ENCODE assay signal across 8 cellular contexts in genomic region chr5:956941-957729, GRCh38. TPM values are rescaled to one million over a fixed set of nuclear protein-coding genes. Genes with fewer than 3 reads are reported as not detected.
DNase-seq lines count a peak whose midpoint lies in the region; ATAC-seq and TF ChIP-seq lines count a peak whose summit lies in the region.

No MANE protein-coding gene starts in this region.

- ATAC-seq in GM19438 (IDR thresholded peaks at IDR 0.05; ENCODE audit: low read depth, unreplicated experiment), result peak; percentile 78
- peak; percentile 48 for ATAC-seq in HG03521 (IDR thresholded peaks at IDR 0.05; ENCODE audit: unreplicated experiment)
- no peak for ATAC-seq in omental fat pad (ENCODE audit: low FRiP score)

- H3K27ac Mint-ChIP-seq in CD4-positive, alpha-beta memory T cell, result peak overlapping the region in 1 of 7 donors; percentile 48
- no peak overlapping the region for H3K27ac Mint-ChIP-seq in glutamatergic neuron (ENCODE audit: unreplicated experiment)

- CTCF ChIA-PET in CD4-positive, alpha-beta memory T cell (lab: Charles Lee; ENCODE audit: partially characterized antibody), result no interaction called here

- intact Hi-C loops in CD4-positive, alpha-beta memory T cell (cut with micrococcal nuclease), result no loop called here

- no peaks in the 10 kb centered on the region for H3K9me3 ChIP-seq in CD4-positive, alpha-beta memory T cell (ENCODE audit: control insufficient read depth in 1 of 2, low read length in 2 of 2)

- no peaks in the 10 kb centered on the region for H3K36me3 ChIP-seq in CD4-positive, alpha-beta memory T cell (ENCODE audit: insufficient read depth, low read length)

- DNase-seq in CD4-positive, alpha-beta memory T cell, result peak in 3 of 5 donors; percentile 30 to 33 (median 33)
- DNase-seq in activated CD8-positive, alpha-beta memory T cell treated with anti-CD3 and anti-CD28 coated beads, Interleukin-2, amount 50 U/mL, for 48 hours, result peak; percentile 85
- DNase-seq in glutamatergic neuron (no peak), NCI-H2081 (lab: John Stamatoyannopoulos, UW) (no peak), omental fat pad (ENCODE audit: low spot score) (no peak)

- H3K4me3 Mint-ChIP-seq in CD4-positive, alpha-beta memory T cell, result peak overlapping the region in 3 of 8 donors; percentile 17 to 54 (median 51)
- no peak overlapping the region for H3K4me3 Mint-ChIP-seq in glutamatergic neuron (ENCODE audit: unreplicated experiment)

- H3K4me3 ChIP-seq in CD4-positive, alpha-beta memory T cell (ENCODE audit: low read length in 2 of 2), result no peak overlapping the region
- H3K4me3 ChIP-seq in skin epidermis, result no peak overlapping the region

- peaks cover 0 to 17% (median 9%) of the 10 kb centered on the region in 4 donors for H3K4me1 Mint-ChIP-seq in CD4-positive, alpha-beta memory T cell
- H3K4me1 Mint-ChIP-seq in glutamatergic neuron (ENCODE audit: low read depth, unreplicated experiment), result peaks cover 12% of the 10 kb centered on the region

- no peak overlapping the region for H3K27ac ChIP-seq in CD4-positive, alpha-beta memory T cell (ENCODE audit: low read depth, low read length)
- peak overlapping the region in 14 of 21 experiments; percentile 1 to 82 (median 34) for H3K27ac ChIP-seq in skin epidermis

- peaks cover 16 to 26% of the 10 kb centered on the region in 2 donors for H3K27me3 Mint-ChIP-seq in CD4-positive, alpha-beta memory T cell
- H3K27me3 Mint-ChIP-seq in glutamatergic neuron (ENCODE audit: unreplicated experiment), result peaks cover 7% of the 10 kb centered on the region

- TF ChIP-seq CTCF in glutamatergic neuron (IDR thresholded peaks at IDR 0.05; ENCODE audit: partially characterized antibody, unreplicated experiment), result peak; percentile 23
- no peak for TF ChIP-seq CTCF in omental fat pad (IDR thresholded peaks at IDR 0.05)

- H3K27me3 ChIP-seq in CD4-positive, alpha-beta memory T cell (ENCODE audit: insufficient read depth, low read length), result no peaks in the 10 kb centered on the region

- POLR2A ChIA-PET in CD4-positive, alpha-beta memory T cell (lab: Charles Lee; ENCODE audit: partially characterized antibody), result no interaction called here

- peaks cover 17% of the 10 kb centered on the region for H3K4me1 ChIP-seq in CD4-positive, alpha-beta memory T cell (ENCODE audit: insufficient read depth, low read length)

- no peaks in the 10 kb centered on the region for H3K9me3 Mint-ChIP-seq in CD4-positive, alpha-beta memory T cell
- H3K9me3 Mint-ChIP-seq in glutamatergic neuron (ENCODE audit: unreplicated experiment), result no peaks in the 10 kb centered on the region

- no peaks in the 10 kb centered on the region for H3K36me3 Mint-ChIP-seq in CD4-positive, alpha-beta memory T cell
- peaks cover 4% of the 10 kb centered on the region for H3K36me3 Mint-ChIP-seq in glutamatergic neuron (ENCODE audit: unreplicated experiment)

RNA-seq across cellular contexts. Expression of gene NKD2, which starts 51.5 kb away (rescaled TPM):
- total RNA-seq in CD4-positive, alpha-beta memory T cell, result not detected
- not detected for polyA plus RNA-seq in CD4-positive, alpha-beta memory T cell
- total RNA-seq in glutamatergic neuron (ENCODE audit: unreplicated experiment) (41.7 TPM), omental fat pad (1 to 10 TPM; 1.1 to 7.1 (median 1.8) TPM)

Comparison
In these comparisons a context has a peak if more than half of its experiments do, and no peak if none do; other contexts are left out.
1. DNase-seq: peak in CD4-positive, alpha-beta memory T cell (3 of 5) and activated CD8-positive, alpha-beta memory T cell treated with anti-CD3 and anti-CD28 coated beads, Interleukin-2, amount 50 U/mL, for 48 hours (single experiment); none in glutamatergic neuron (single experiment), NCI-H2081 (0 of 2) and omental fat pad (single experiment).